Comparison of ENCODE assay signal across 1 cellular context in genomic region chr5:80407735-80408474, GRCh38.
TF ChIP-seq lines count a peak whose summit lies in the region.

TSS of gene ZFYVE16 (plus strand) at chr5:80408064. CDS start at chr5:80434148, 26,084 bp downstream.

TF ChIP-seq in K562, 482 proteins besides CTCF, POLR2A, EP300 and RAD21 (continued from another document and continues in another):
- TF ChIP-seq ZHX1 (conservative IDR thresholded peaks at IDR 0.05; ENCODE audit: low read length): no peak
- TF ChIP-seq CREB3L1 (IDR thresholded peaks at IDR 0.05; ENCODE audit: borderline replicate concordance, low read depth): peak; percentile 41; the same call in 1 of the 2 replicates
- TF ChIP-seq TAF9B (IDR thresholded peaks at IDR 0.05; ENCODE audit: partially characterized antibody): no peak
- peak in 1 of 2 experiments; percentile 30; a peak in 1 of 4 replicates for TF ChIP-seq TRIM24 (IDR thresholded peaks at IDR 0.05)
- TF ChIP-seq ZNF165 (CRISPR knock-in tag; IDR thresholded peaks at IDR 0.05; ENCODE audit: borderline replicate concordance): no peak
- TF ChIP-seq SMAD3 (CRISPR knock-in tag; conservative IDR thresholded peaks at IDR 0.05): no peak
- peak; percentile 92 for TF ChIP-seq SUPT5H (IDR thresholded peaks at IDR 0.05)
- 0 out of 2 replicates have a peak, but pooled peaks have one; percentile 50 for TF ChIP-seq ELF4 (CRISPR knock-in tag; IDR thresholded peaks at IDR 0.05)
- TF ChIP-seq YY1 (IDR thresholded peaks at IDR 0.05; ENCODE audit: borderline replicate concordance in 1 of 3, control insufficient read depth in 1 of 3, extremely low read depth in 1 of 3, insufficient read depth in 3 of 3, insufficient read length in 1 of 3, insufficient replicate concordance in 2 of 3, low read depth in 1 of 3, low read length in 2 of 3): peak in 1 of 3 experiments; percentile 1
- no peak for TF ChIP-seq RFX5 (IDR thresholded peaks at IDR 0.05; ENCODE audit: low read depth, low read length)
- no peak for TF ChIP-seq ZKSCAN8 (CRISPR knock-in tag; IDR thresholded peaks at IDR 0.05)
- TF ChIP-seq NONO (IDR thresholded peaks at IDR 0.05; ENCODE audit: low read depth in 2 of 2, low read length in 1 of 2): 0 out of 4 replicates have a peak, but pooled peaks of 1 of the 2 experiments have one; percentile 35
- 0 out of 2 replicates have a peak, but pooled peaks have one; percentile 34 for TF ChIP-seq NR2C2 (CRISPR knock-in tag; IDR thresholded peaks at IDR 0.05)
- peak; percentile 30; the same call in 1 of the 2 replicates for TF ChIP-seq NR2C2 (tag; IDR thresholded peaks at IDR 0.05)
- TF ChIP-seq FOXK2 (conservative IDR thresholded peaks at IDR 0.05 in 1 of 2, IDR thresholded peaks at IDR 0.05 in 1 of 2; ENCODE audit: low read depth in 2 of 2): peak in 1 of 2 experiments; percentile 28; a peak in 1 of 4 replicates
- peak; percentile 77 for TF ChIP-seq RBBP5 (IDR thresholded peaks at IDR 0.05; ENCODE audit: borderline replicate concordance, insufficient read depth, low read length, poor library complexity, severe bottlenecking)
- 0 out of 2 replicates have a peak, but pooled peaks have one; percentile 53 for TF ChIP-seq TCF15 (CRISPR knock-in tag; IDR thresholded peaks at IDR 0.05)
- no peak for TF ChIP-seq CSDE1 (IDR thresholded peaks at IDR 0.05)
- TF ChIP-seq HNRNPLL (IDR thresholded peaks at IDR 0.05; ENCODE audit: low read depth, low read length, poor library complexity, severe bottlenecking): peak; percentile 59
- TF ChIP-seq MAX (CRISPR knock-in tag; IDR thresholded peaks at IDR 0.05): peak; percentile 39; the same call in 1 of the 2 replicates
- no peak for TF ChIP-seq ZNF347 (CRISPR knock-in tag; IDR thresholded peaks at IDR 0.05; ENCODE audit: low read depth)
- peak; percentile 94 for TF ChIP-seq POLR2H (tag; IDR thresholded peaks at IDR 0.05; ENCODE audit: low read depth)
- TF ChIP-seq KLF1 (tag; IDR thresholded peaks at IDR 0.05): no peak
- 0 out of 4 replicates have a peak, but pooled peaks of 1 of the 2 experiments have one; percentile 35 for TF ChIP-seq RCOR1 (IDR thresholded peaks at IDR 0.05; ENCODE audit: borderline replicate concordance in 1 of 2, low read depth in 2 of 2, low read length in 2 of 2)
- TF ChIP-seq ZNF398 (CRISPR knock-in tag; IDR thresholded peaks at IDR 0.05): no peak
- TF ChIP-seq SMARCE1 (IDR thresholded peaks at IDR 0.05): 0 out of 2 replicates have a peak, but pooled peaks have one; percentile 27
- no peak for TF ChIP-seq ZNF384 (IDR thresholded peaks at IDR 0.05; ENCODE audit: low read depth, low read length)
- TF ChIP-seq AFF1 (IDR thresholded peaks at IDR 0.05; ENCODE audit: low read depth in 1 of 2, partially characterized antibody in 2 of 2): no peak
- no peak for TF ChIP-seq THRA (IDR thresholded peaks at IDR 0.05)
- TF ChIP-seq CBX2 (IDR thresholded peaks at IDR 0.05; ENCODE audit: insufficient read depth, low read length, poor library complexity, severe bottlenecking): no peak
- TF ChIP-seq ZBTB2 (IDR thresholded peaks at IDR 0.05): peak; percentile 92
- no peak for TF ChIP-seq ZNF551 (CRISPR knock-in tag; IDR thresholded peaks at IDR 0.05)
- no peak for TF ChIP-seq HINFP (tag; conservative IDR thresholded peaks at IDR 0.05; ENCODE audit: low read depth)
- TF ChIP-seq VEZF1 (CRISPR knock-in tag; IDR thresholded peaks at IDR 0.05): peak; percentile 57
- TF ChIP-seq FUS (optimal IDR thresholded peaks at IDR 0.05; ENCODE audit: low read depth, low read length): no peak
- TF ChIP-seq HSF4 (CRISPR knock-in tag; IDR thresholded peaks at IDR 0.05; ENCODE audit: borderline replicate concordance): no peak
- TF ChIP-seq POLR2G (IDR thresholded peaks at IDR 0.05; ENCODE audit: low read depth, low read length): peak; percentile 90
- no peak for TF ChIP-seq HIVEP1 (CRISPR knock-in tag; IDR thresholded peaks at IDR 0.05)
- TF ChIP-seq HDAC1 (IDR thresholded peaks at IDR 0.05): peak in 1 of 2 experiments; percentile 73; a peak in 2 of 4 replicates
- peak; percentile 57; the same call in 1 of the 2 replicates for TF ChIP-seq MBD2 (IDR thresholded peaks at IDR 0.05; ENCODE audit: borderline replicate concordance, low read depth)
- TF ChIP-seq ADNP (tag; IDR thresholded peaks at IDR 0.05): no peak
- TF ChIP-seq EGR1 (conservative IDR thresholded peaks at IDR 0.05): peak; percentile 76
- peak; percentile 78 for TF ChIP-seq SAP30 (IDR thresholded peaks at IDR 0.05; ENCODE audit: borderline replicate concordance, insufficient read depth, low read depth, low read length, poor library complexity, severe bottlenecking)
- peak; percentile 13; the same call in 1 of the 2 replicates for TF ChIP-seq GTF2E2 (tag; IDR thresholded peaks at IDR 0.05)
- TF ChIP-seq ZNF277 (CRISPR knock-in tag; IDR thresholded peaks at IDR 0.05; ENCODE audit: borderline replicate concordance): no peak
